Comparison of ENCODE assay signal across 7 cellular contexts in genomic region chr1:151205381-151205965, GRCh38. TPM values are rescaled to one million over a fixed set of nuclear protein-coding genes. Genes with fewer than 3 reads are reported as not detected.
"Had no signal": no experiment of that assay in that cellular context is flagged by ENCODE, and none has a peak within 500 bp of the region (broad histone marks: within the 10 kb centered on the region; RNA-seq: fewer than 3 reads in every experiment).

No MANE protein-coding gene starts in this region.

RNA-seq across cellular contexts. Expression of gene TMOD4, which starts 29.7 kb away (rescaled TPM):
- total RNA-seq: occipital lobe, renal cortical epithelial cell, right cardiac atrium, right lobe of liver, suprapubic skin, testis, transverse colon had no signal
